Comparison of ENCODE assay signal across 16 cellular contexts in the genomic region with DNA sequence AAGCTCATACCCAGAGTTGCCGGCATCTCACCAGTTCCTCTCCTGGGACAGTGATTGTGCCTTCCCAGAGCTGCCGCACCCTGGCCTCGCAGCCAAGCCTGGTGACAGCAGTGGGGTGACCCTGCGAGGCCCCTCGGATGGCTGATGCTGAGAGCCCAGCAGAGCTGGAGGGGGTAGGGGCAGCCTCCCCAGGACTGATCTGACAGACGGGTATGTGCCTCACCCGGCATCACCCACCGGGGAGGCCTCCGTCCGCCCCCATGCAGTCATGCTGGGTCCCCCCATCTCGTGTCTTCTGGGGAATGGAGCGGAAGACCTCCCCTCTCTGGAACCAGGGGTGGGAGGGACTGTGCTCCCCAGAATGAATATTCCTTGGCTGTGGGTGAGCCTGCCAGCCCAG.
DNase-seq lines count a peak whose midpoint lies in the region; ATAC-seq and TF ChIP-seq lines count a peak whose summit lies in the region.
"Had no signal": no experiment of that assay in that cellular context is flagged by ENCODE, and none has a peak within 500 bp of the region (broad histone marks: within the 10 kb centered on the region; RNA-seq: fewer than 3 reads in every experiment).

No MANE protein-coding gene starts in this region.

- no peak for TF ChIP-seq CTCF in SU-DHL-6 (IDR thresholded peaks at IDR 0.05; ENCODE audit: insufficient read depth, low read length, poor library complexity, severe bottlenecking)

- peaks cover 2% of the 10 kb centered on the region for H3K36me3 Mint-ChIP-seq in IgD-negative memory B cell
- H3K36me3 Mint-ChIP-seq: CD4-positive, alpha-beta memory T cell had no signal

- peak overlapping the region in 2 of 4 donors; percentile 23 to 92 for H3K4me3 Mint-ChIP-seq in IgD-negative memory B cell

- H3K9me3 Mint-ChIP-seq in IgD-negative memory B cell = no peaks in the 10 kb centered on the region
- H3K9me3 Mint-ChIP-seq: CD4-positive, alpha-beta memory T cell had no signal

- H3K9ac ChIP-seq in SU-DHL-6 (ENCODE audit: low read length) (peak overlapping the region; percentile 77), neuronal stem cell (ENCODE audit: low read depth, low read length, poor library complexity) (no peak overlapping the region)

- H3K36me3 ChIP-seq in SU-DHL-6 (ENCODE audit: low read length) (no peaks in the 10 kb centered on the region), neuronal stem cell (replicated peaks in 1 of 2; ENCODE audit: control insufficient read depth in 2 of 2, insufficient read depth in 2 of 2, low read length in 2 of 2) (no peaks in the 10 kb centered on the region)

- no CpG with 5 or more reads among the region's 12 CpGs for WGBS in neuronal stem cell (ENCODE audit: extremely low coverage in 2 of 2, insufficient read length in 2 of 2, insufficient replicate concordance in 1 of 2), 2 donors

- H4K91ac ChIP-seq in neuronal stem cell (ENCODE audit: low read depth, low read length, poor library complexity) = no peak overlapping the region

- H3K9me2 ChIP-seq in SU-DHL-6 (replicated peaks; ENCODE audit: insufficient read depth, low read length) = no peaks in the 10 kb centered on the region

- peaks cover 78% of the 10 kb centered on the region for H3F3A ChIP-seq in SU-DHL-6 (ENCODE audit: insufficient read depth)

- H2AK5ac ChIP-seq in neuronal stem cell (ENCODE audit: low read depth, low read length) = no peak overlapping the region

- H3K23ac ChIP-seq in neuronal stem cell (ENCODE audit: low read depth, low read length, poor library complexity) = no peak overlapping the region

- no peaks in the 10 kb centered on the region for H3K79me2 ChIP-seq in SU-DHL-6 (ENCODE audit: insufficient read depth, low read length)

- no peak overlapping the region for H3K14ac ChIP-seq in neuronal stem cell (ENCODE audit: low read length)

- H3K79me1 ChIP-seq in neuronal stem cell (ENCODE audit: low read depth, low read length) = no peaks in the 10 kb centered on the region

- H3K27me3 Mint-ChIP-seq in IgD-negative memory B cell = no peaks in the 10 kb centered on the region
- H3K27me3 Mint-ChIP-seq: CD4-positive, alpha-beta memory T cell had no signal

- no peak overlapping the region for H4K8ac ChIP-seq in neuronal stem cell (ENCODE audit: low read depth, low read length)

- H3K27me3 ChIP-seq in SU-DHL-6 (ENCODE audit: low read length) (no peaks in the 10 kb centered on the region), neuronal stem cell (ENCODE audit: control insufficient read depth in 3 of 3, insufficient read depth in 3 of 3, low read depth in 1 of 3, low read length in 3 of 3) (peaks cover 0 to 7% (median 0%) of the 10 kb centered on the region in 3 experiments)

- H2BK12ac ChIP-seq in neuronal stem cell (ENCODE audit: low read length) = no peak overlapping the region

- H3K4me2 ChIP-seq in SU-DHL-6 (ENCODE audit: low read depth, low read length, poor library complexity, severe bottlenecking) (peak overlapping the region; percentile 73), neuronal stem cell (ENCODE audit: insufficient read depth, low read length, poor library complexity, severe bottlenecking) (no peak overlapping the region)

- no peak for ATAC-seq in Right ventricle myocardium inferior
- ATAC-seq in left cardiac atrium = no peak
- no peak for ATAC-seq in HG03565 (IDR thresholded peaks at IDR 0.05; ENCODE audit: unreplicated experiment)
- ATAC-seq: HCT116 had no signal

- DNase-seq in Right ventricle myocardium inferior (ENCODE audit: missing footprints) = peak; percentile 40
- no peak for DNase-seq in left cardiac atrium
- no peak for DNase-seq in neuronal stem cell (ENCODE audit: low spot score)
- DNase-seq in NCI-H2081 (lab: John Stamatoyannopoulos, UW) = no peak
- DNase-seq in GOT3 (lab: John Stamatoyannopoulos, UW) = no peak
- DNase-seq: AML-193; CD4-positive, alpha-beta memory T cell; DND-41; GF-D8; IMR-90 had no signal

- peak overlapping the region; percentile 43 for H2BK15ac ChIP-seq in neuronal stem cell (ENCODE audit: low read length)

- H2AFZ ChIP-seq in SU-DHL-6 (ENCODE audit: low read depth, low read length, severe bottlenecking) = no peak overlapping the region
- H2AFZ ChIP-seq in neuronal stem cell (ENCODE audit: low read length) = no peak overlapping the region

- H3K4me1 Mint-ChIP-seq in IgD-negative memory B cell = peaks cover 35 to 57% (median 36%) of the 10 kb centered on the region in 3 donors

- peak overlapping the region; percentile 80 to 97 (median 88) for H3K27ac Mint-ChIP-seq in IgD-negative memory B cell
- H3K27ac Mint-ChIP-seq: CD4-positive, alpha-beta memory T cell had no signal

- no peaks in the 10 kb centered on the region for H3K9me3 ChIP-seq in SU-DHL-6 (ENCODE audit: insufficient read depth, low read length)
- no peaks in the 10 kb centered on the region for H3K9me3 ChIP-seq in neuronal stem cell (replicated peaks in 1 of 2; ENCODE audit: control insufficient read depth in 2 of 2, insufficient read depth in 1 of 2, low read depth in 1 of 2, low read length in 2 of 2)

- H3K4ac ChIP-seq in neuronal stem cell (ENCODE audit: low read length) = no peak overlapping the region

- no peaks in the 10 kb centered on the region for H4K20me1 ChIP-seq in SU-DHL-6 (ENCODE audit: low read depth, low read length)

- no peak overlapping the region for H2BK120ac ChIP-seq in neuronal stem cell (ENCODE audit: low read depth, low read length)

- H3K4me1 ChIP-seq in neuronal stem cell (ENCODE audit: control insufficient read depth in 2 of 2, insufficient read depth in 1 of 2, low read depth in 1 of 2, low read length in 2 of 2) = peaks cover 4 to 12% of the 10 kb centered on the region in 2 donors

- intact Hi-C loops in Right ventricle myocardium inferior (cut with DNase I) = loop anchor here (5.0 kb wide), 1 partner anchor 78 kb away; no protein-coding TSS in a partner anchor
- intact Hi-C loops in left cardiac atrium (cut with DNase I) = loop anchor here in 1 of 2 donors (5.0 to 10.0 kb wide), 2 partner anchors 81 to 203 kb away; no protein-coding TSS in a partner anchor

- H2BK5ac ChIP-seq in neuronal stem cell (ENCODE audit: low read length) = no peak overlapping the region

- H3K18ac ChIP-seq in neuronal stem cell (ENCODE audit: low read length) = peak overlapping the region; percentile 71

- H3K27ac ChIP-seq in SU-DHL-6 (ENCODE audit: low read depth, low read length) (peak overlapping the region; percentile 98), neuronal stem cell (replicated peaks; ENCODE audit: low read length) (no peak overlapping the region)
- H3K27ac ChIP-seq: 22Rv1, C4-2B had no signal

- H3K4me3 ChIP-seq in SU-DHL-6 (ENCODE audit: insufficient read depth, low read length, poor library complexity, severe bottlenecking) (peak overlapping the region; percentile 3), neuronal stem cell (ENCODE audit: low read length in 2 of 2) (no peak overlapping the region)
